14 cellular contexts compared by ENCODE assay signal in genomic region chr12:123990512-123990911, GRCh38. TPM values are rescaled to one million over a fixed set of nuclear protein-coding genes. Genes with fewer than 3 reads are reported as not detected.
DNase-seq lines count a peak whose midpoint lies in the region; ATAC-seq, FAIRE-seq and TF ChIP-seq lines count a peak whose summit lies in the region.
"Had no signal": no experiment of that assay in that cellular context is flagged by ENCODE, and none has a peak within 500 bp of the region (broad histone marks: within the 10 kb centered on the region; RNA-seq: fewer than 3 reads in every experiment).

No MANE protein-coding gene starts in this region.

- H3K27me3 ChIP-seq in H1 (replicated peaks in 1 of 4; ENCODE audit: control insufficient read depth in 3 of 4, extremely low read depth in 1 of 4, insufficient read depth in 3 of 4, low read length in 3 of 4) (no peaks in the 10 kb centered on the region; a peak in 1 of 7 replicates), left lung (no peaks in the 10 kb centered on the region)

- no peak for TF ChIP-seq POLR2A in H1 (IDR thresholded peaks at IDR 0.05; ENCODE audit: control extremely low read depth in 1 of 2, low read depth in 2 of 2, low read length in 2 of 2)

- H3K14ac ChIP-seq in H1 (ENCODE audit: insufficient read length): no peak overlapping the region

- in situ Hi-C loops in ACHN (cut with HindIII; ENCODE audit: low pct_ligation_motif_present, low pct_unique_long_range_greater_than_20kb, low sequenced_read_pairs): no loop called here

- no peak for TF ChIP-seq CTCF in 22Rv1 (IDR thresholded peaks at IDR 0.05)
- no peak for TF ChIP-seq CTCF in H1 (IDR thresholded peaks at IDR 0.05; ENCODE audit: control extremely low read depth in 1 of 3, insufficient read depth in 1 of 3, low read depth in 1 of 3, low read length in 3 of 3)
- no peak for TF ChIP-seq CTCF in left lung (IDR thresholded peaks at IDR 0.05)

- no peaks in the 10 kb centered on the region for H3K23me2 ChIP-seq in H1 (ENCODE audit: low read depth, low read length)

- no peak for TF ChIP-seq RAD21 in H1 (IDR thresholded peaks at IDR 0.05 in 1 of 2, conservative IDR thresholded peaks at IDR 0.05 in 1 of 2; ENCODE audit: low read depth in 2 of 2, low read length in 2 of 2)

- DNase-seq in LHCN-M2 (ENCODE audit: low read depth): peak; percentile 55
- no peak for DNase-seq in H1 (ENCODE audit: low read depth in 1 of 2, low spot score in 2 of 2)
- DNase-seq in left lung: no peak
- DNase-seq in posterior vena cava (ENCODE audit: low spot score): no peak
- no peak for DNase-seq in ACHN
- no peak for DNase-seq in activated effector memory CD4-positive, alpha-beta T cell treated with Interleukin-2 at 50 U/mL for 16 hours
- DNase-seq: activated T-cell treated with anti-CD3 and anti-CD28 coated beads, Interleukin-2, amount 50 U/mL, for 24 hours; hippocampal formation; NCI-H1694 treated with DMSO at 0.1 percent for 48 hours; stimulated activated CD4-positive, alpha-beta T cell treated with anti-CD3 and anti-CD28 coated beads, Interleukin-1b, Interleukin-23, amount 100 ng/mL, for 48 hours; substantia nigra had no signal

- H4K5ac ChIP-seq in H1 (ENCODE audit: insufficient read length, low read depth, low read length): no peak overlapping the region

- no peak overlapping the region for H2BK120ac ChIP-seq in H1 (replicated peaks; ENCODE audit: low read depth, low read length)

- no peak for TF ChIP-seq EP300 in H1 (IDR thresholded peaks at IDR 0.05; ENCODE audit: borderline replicate concordance in 1 of 2, low read depth in 2 of 2, low read length in 2 of 2)

- H3K27ac ChIP-seq in 22Rv1: 0 out of 2 replicates have a peak overlapping the region, but pooled peaks have one; percentile 0
- no peak overlapping the region for H3K27ac ChIP-seq in H1 (ENCODE audit: low read depth, low read length)
- no peak overlapping the region for H3K27ac ChIP-seq in left lung
- H3K27ac ChIP-seq: HL-60 had no signal

- H3K9ac ChIP-seq in H1 (replicated peaks in 1 of 4; ENCODE audit: extremely low read depth in 1 of 4, low read depth in 3 of 4, low read length in 3 of 4): no peak overlapping the region

- no peak overlapping the region for H3K4me2 ChIP-seq in H1 (ENCODE audit: insufficient read depth in 1 of 2, low read depth in 2 of 2, low read length in 2 of 2)

- H2BK12ac ChIP-seq in H1 (ENCODE audit: low read depth, low read length): peak overlapping the region; percentile 7; the same call in 1 of the 2 replicates

- no peak overlapping the region for H2AFZ ChIP-seq in H1 (ENCODE audit: low read length)

- ATAC-seq in left lung (peak; percentile 5), GM19467 (IDR thresholded peaks at IDR 0.05; ENCODE audit: unreplicated experiment) (no peak)

- WGBS in H1 (ENCODE audit: extremely low coverage in 1 of 2, insufficient coverage in 1 of 2, insufficient read length in 1 of 2, insufficient replicate concordance in 2 of 2, low coverage in 1 of 2, low lambda C conversion rate in 2 of 2, missing lambda C conversion rate in 1 of 2), 2 experiments: 79% methylated on average over 4 of the region's 4 CpGs; no CpG with 5 or more reads in 1 of the 2 experiments

- FAIRE-seq in H1 (lab: Jason Lieb, UNC): no peak

- POLR2A ChIA-PET in H1 (lab: Charles Lee; ENCODE audit: partially characterized antibody): no interaction called here

- CTCF ChIA-PET in H1 (lab: Charles Lee; ENCODE audit: partially characterized antibody): interaction anchor here (1.1 to 1.7 kb wide), 2 partner anchors 13 to 85 kb away, joined by 5 read pairs; no protein-coding TSS in a partner anchor

- peaks cover 0 to 3% (median 0%) of the 10 kb centered on the region in 4 experiments; a peak in 2 of 8 replicates for H3K36me3 ChIP-seq in H1 (ENCODE audit: control insufficient read depth in 2 of 4, insufficient read depth in 4 of 4, low read length in 3 of 4)
- peaks cover 0 to 32% of the 10 kb centered on the region in 2 donors for H3K36me3 ChIP-seq in left lung

- H3K4ac ChIP-seq in H1 (replicated peaks; ENCODE audit: insufficient read length, low read depth, low read length): no peak overlapping the region

- no peak overlapping the region for H2BK20ac ChIP-seq in H1 (ENCODE audit: low read length)

- intact Hi-C loops in left lung (cut with DNase I): no loop called here
- intact Hi-C loops in posterior vena cava (cut with DNase I): no loop called here

- no peak overlapping the region for H2BK15ac ChIP-seq in H1 (ENCODE audit: low read length)

- H3K9me3 ChIP-seq in H1 (ENCODE audit: insufficient read depth in 2 of 2, low read depth in 1 of 2, low read length in 1 of 2) (no peaks in the 10 kb centered on the region), left lung (no peaks in the 10 kb centered on the region)

- peaks cover 6 to 7% of the 10 kb centered on the region in 2 experiments for H4K20me1 ChIP-seq in H1 (replicated peaks in 1 of 2; ENCODE audit: control insufficient read depth in 1 of 2, insufficient read depth in 2 of 2, low read length in 2 of 2)

- H4K91ac ChIP-seq in H1 (replicated peaks; ENCODE audit: insufficient read length, low read length): no peak overlapping the region

- no peaks in the 10 kb centered on the region for H3K79me1 ChIP-seq in H1 (ENCODE audit: low read depth, low read length)

- no peak overlapping the region for H3K4me3 ChIP-seq in H1 (ENCODE audit: extremely low read depth in 1 of 4, insufficient read depth in 2 of 4, low read depth in 3 of 4, low read length in 4 of 4)
- H3K4me3 ChIP-seq in left lung: no peak overlapping the region

- H4K8ac ChIP-seq in H1 (ENCODE audit: extremely low read depth, insufficient read depth, low read length): no peak overlapping the region

- no peak overlapping the region for H2AK5ac ChIP-seq in H1 (ENCODE audit: low read depth, low read length)

- H3K23ac ChIP-seq in H1 (ENCODE audit: insufficient read length): no peak overlapping the region

- H3K18ac ChIP-seq in H1 (ENCODE audit: extremely low read depth, low read length): no peak overlapping the region

- H3K79me2 ChIP-seq in H1 (ENCODE audit: control insufficient read depth in 1 of 2, insufficient read depth in 2 of 2, low read length in 2 of 2): no peaks in the 10 kb centered on the region

- H3K56ac ChIP-seq in H1 (replicated peaks; ENCODE audit: insufficient read length, low read depth, low read length): no peak overlapping the region

- no peak overlapping the region for H2BK5ac ChIP-seq in H1 (ENCODE audit: low read depth, low read length)

- H3K4me1 ChIP-seq in H1 (replicated peaks in 1 of 4; ENCODE audit: control insufficient read depth in 3 of 4, insufficient read depth in 4 of 4, low read length in 3 of 4) (no peaks in the 10 kb centered on the region; a peak in 1 of 7 replicates), left lung (peaks cover 11 to 19% of the 10 kb centered on the region in 2 donors)

TF ChIP-seq in H1, 55 proteins besides CTCF, POLR2A, EP300 and RAD21:
- TF ChIP-seq RFX5 (IDR thresholded peaks at IDR 0.05; ENCODE audit: borderline replicate concordance, low read depth, low read length) (no peak), ATF2 (IDR thresholded peaks at IDR 0.05; ENCODE audit: low read length) (no peak), TEAD4 (IDR thresholded peaks at IDR 0.05; ENCODE audit: low read depth, low read length) (no peak), HDAC6 (IDR thresholded peaks at IDR 0.05; ENCODE audit: low read depth, low read length) (no peak), EZH2 (IDR thresholded peaks at IDR 0.05; ENCODE audit: low read depth, low read length, severe bottlenecking) (no peak), JUND (IDR thresholded peaks at IDR 0.05; ENCODE audit: low read length) (no peak), KDM4A (IDR thresholded peaks at IDR 0.05; ENCODE audit: low read depth, low read length, severe bottlenecking) (no peak), SRF (IDR thresholded peaks at IDR 0.05; ENCODE audit: low read depth, low read length) (no peak)

RNA-seq across cellular contexts. Expression of gene ZNF664, which starts 17.5 kb away (rescaled TPM):
- total RNA-seq in LHCN-M2 (2014; rRNA removed) (32.5 and 43.2 TPM in 2 replicates), left lung (10 to 100 TPM; 85.8 to 98.8 TPM), posterior vena cava (10 to 100 TPM; 55.1 to 56.4 TPM)
- polyA plus RNA-seq in LHCN-M2 (2012): 20.4 TPM
- total RNA-seq in H1 (2021; fragmentation: NEBNext Ultra II Directional; extraction: Animal tissue kit (Norgen Biotek cat#: 25700)): 41.7 and 51.4 TPM in 2 replicates
- 16.0 and 22.8 TPM in 2 replicates for polyA plus RNA-seq in H1 (2011; rRNA removed)
- polyA plus RNA-seq in H1 (2011; cell fraction: cytosol; rRNA removed): 21.6 TPM
- 19.3 TPM for polyA plus RNA-seq in H1 (2011; cell fraction: nucleus; rRNA removed)
- 26.3 to 38.9 TPM (median 30.5 TPM) in 4 replicates for polyA plus RNA-seq in H1 (2012, experiment 1 of 2)
- polyA plus RNA-seq in H1 (2012, experiment 2 of 2): 4.1 TPM
- 26.2 TPM for polyA plus RNA-seq in H1 (2013, experiment 1 of 2)
- 25.3 TPM for polyA plus RNA-seq in H1 (2013, experiment 2 of 2)
- polyA minus RNA-seq in H1 (2011; rRNA and poly(A)+ RNA removed): 23.2 and 39.2 TPM in 2 replicates
- polyA minus RNA-seq in H1 (2011; cell fraction: cytosol; rRNA and poly(A)+ RNA removed): 20.3 TPM
- polyA minus RNA-seq in H1 (2011; cell fraction: nucleus; rRNA and poly(A)+ RNA removed): 49.8 TPM

RNA-seq across cellular contexts. Expression of gene CCDC92, which starts 17.9 kb away (rescaled TPM):
- total RNA-seq in LHCN-M2 (2014; rRNA removed): 10.3 and 16.4 TPM in 2 replicates
- polyA plus RNA-seq in LHCN-M2 (2012): 39.6 TPM
- total RNA-seq in H1 (2021; fragmentation: NEBNext Ultra II Directional; extraction: Animal tissue kit (Norgen Biotek cat#: 25700)): 0.43 and 0.73 TPM in 2 replicates
- polyA plus RNA-seq in H1 (2011; rRNA removed): 0.51 and 0.83 TPM in 2 replicates
- polyA plus RNA-seq in H1 (2011; cell fraction: cytosol; rRNA removed): 0.26 TPM
- 0.98 TPM for polyA plus RNA-seq in H1 (2011; cell fraction: nucleus; rRNA removed)
- polyA plus RNA-seq in H1 (2012, experiment 1 of 2): 0.34 to 0.85 TPM (median 0.66 TPM) in 4 replicates
- polyA plus RNA-seq in H1 (2012, experiment 2 of 2): 0.39 TPM
- 0.24 TPM for polyA plus RNA-seq in H1 (2013, experiment 1 of 2)
- 0.33 TPM for polyA plus RNA-seq in H1 (2013, experiment 2 of 2)
- polyA minus RNA-seq in H1 (2011; rRNA and poly(A)+ RNA removed): 0.20 and 0.63 TPM in 2 replicates
- polyA minus RNA-seq in H1 (2011; cell fraction: cytosol; rRNA and poly(A)+ RNA removed): not detected
- polyA minus RNA-seq in H1 (2011; cell fraction: nucleus; rRNA and poly(A)+ RNA removed): 0.60 TPM
- total RNA-seq in left lung: 10 to 100 TPM; 40.2 to 54.0 TPM
- total RNA-seq in posterior vena cava: 10 to 100 TPM; 37.4 to 52.3 TPM
